Comparison of ENCODE assay signal across 11 cellular contexts in the genomic region with DNA sequence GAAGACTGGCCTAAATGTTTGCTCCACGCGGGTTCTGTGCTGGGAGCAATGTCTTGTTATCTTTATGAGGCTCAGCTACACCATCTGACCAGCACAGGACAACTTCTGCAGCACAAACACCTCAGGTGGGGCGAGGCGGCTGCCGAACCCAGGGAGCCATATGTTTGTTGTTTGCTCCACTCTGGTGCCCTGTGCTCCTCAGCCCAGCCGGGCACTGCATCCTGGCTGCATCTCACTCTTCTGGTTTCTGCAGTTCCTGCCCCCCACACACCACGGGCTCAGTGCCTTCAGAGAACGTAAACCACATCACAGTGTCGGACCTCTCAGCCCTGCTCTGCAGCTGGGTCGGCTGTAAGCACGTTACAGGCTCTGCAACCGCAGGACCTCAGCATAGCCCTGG. TPM values are rescaled to one million over a fixed set of nuclear protein-coding genes. Genes with fewer than 3 reads are reported as not detected.
DNase-seq lines count a peak whose midpoint lies in the region; ATAC-seq and TF ChIP-seq lines count a peak whose summit lies in the region.
"Had no signal": no experiment of that assay in that cellular context is flagged by ENCODE, and none has a peak within 500 bp of the region (broad histone marks: within the 10 kb centered on the region; RNA-seq: fewer than 3 reads in every experiment).

No MANE protein-coding gene starts in this region.

- H3K9me3 ChIP-seq in CD4-positive, alpha-beta memory T cell (ENCODE audit: control insufficient read depth in 1 of 2, low read length in 2 of 2) = no peaks in the 10 kb centered on the region
- no peaks in the 10 kb centered on the region for H3K9me3 ChIP-seq in naive thymus-derived CD4-positive, alpha-beta T cell (ENCODE audit: control insufficient read depth in 2 of 3, low read length in 3 of 3)
- no peaks in the 10 kb centered on the region for H3K9me3 ChIP-seq in tibial artery

- H3K27me3 ChIP-seq in CD4-positive, alpha-beta memory T cell (ENCODE audit: insufficient read depth, low read length) = no peaks in the 10 kb centered on the region
- H3K27me3 ChIP-seq in naive thymus-derived CD4-positive, alpha-beta T cell (ENCODE audit: control insufficient read depth in 2 of 2, insufficient read depth in 2 of 2, low read length in 2 of 2) = no peaks in the 10 kb centered on the region
- H3K27me3 ChIP-seq in tibial artery = no peaks in the 10 kb centered on the region

- peak in 3 of 5 donors; percentile 26 to 42 (median 31) for DNase-seq in CD4-positive, alpha-beta memory T cell
- peak; percentile 93 for DNase-seq in Jurkat, Clone E6-1 (ENCODE audit: low read depth, low spot score)
- DNase-seq in activated T-cell treated with anti-CD3 and anti-CD28 coated beads, Interleukin-2, amount 50 U/mL, for 4 hours = no peak
- peak in 2 of 9 donors; percentile 9 to 21 for DNase-seq in naive thymus-derived CD4-positive, alpha-beta T cell
- DNase-seq in tibial artery = no peak
- DNase-seq: NCI-H69, T1000 had no signal

- H3K27ac ChIP-seq in CD4-positive, alpha-beta memory T cell (ENCODE audit: low read depth, low read length) = no peak overlapping the region
- H3K27ac ChIP-seq in naive thymus-derived CD4-positive, alpha-beta T cell (ENCODE audit: low read depth, low read length) = no peak overlapping the region
- no peak overlapping the region for H3K27ac ChIP-seq in tibial artery
- H3K27ac ChIP-seq: RWPE1 had no signal

- POLR2A ChIA-PET in CD4-positive, alpha-beta memory T cell (lab: Charles Lee; ENCODE audit: partially characterized antibody) = interaction anchor here (0.8 to 1.8 kb wide), 8 partner anchors 18 to 158 kb away, joined by 3 to 7 read pairs (median 3); partner anchors contain the start of gene ST6GALNAC1
- POLR2A ChIA-PET in naive thymus-derived CD4-positive, alpha-beta T cell (lab: Charles Lee) = interaction anchor here (1.0 to 2.0 kb wide), 2 partner anchors 51 to 56 kb away, joined by 3 to 4 read pairs; no protein-coding TSS in a partner anchor

- H3K36me3 Mint-ChIP-seq in CD4-positive, alpha-beta memory T cell = no peaks in the 10 kb centered on the region
- H3K36me3 Mint-ChIP-seq in activated T-cell treated with anti-CD3 and anti-CD28 coated beads, Interleukin-2, amount 50 U/mL, for 4 hours (ENCODE audit: insufficient read depth) = no peaks in the 10 kb centered on the region
- H3K36me3 Mint-ChIP-seq in naive thymus-derived CD4-positive, alpha-beta T cell = peaks cover 0 to 2% (median 0%) of the 10 kb centered on the region in 5 donors

- no peaks in the 10 kb centered on the region for H3K9me3 Mint-ChIP-seq in CD4-positive, alpha-beta memory T cell
- no peaks in the 10 kb centered on the region for H3K9me3 Mint-ChIP-seq in activated T-cell treated with anti-CD3 and anti-CD28 coated beads, Interleukin-2, amount 50 U/mL, for 4 hours
- no peaks in the 10 kb centered on the region for H3K9me3 Mint-ChIP-seq in naive thymus-derived CD4-positive, alpha-beta T cell

- no peak overlapping the region for H3K27ac Mint-ChIP-seq in CD4-positive, alpha-beta memory T cell
- no peak overlapping the region for H3K27ac Mint-ChIP-seq in naive thymus-derived CD4-positive, alpha-beta T cell

- peak overlapping the region in 1 of 2 donors; percentile 17 for H3K4me3 ChIP-seq in CD4-positive, alpha-beta memory T cell (ENCODE audit: low read length in 2 of 2)
- peak overlapping the region; percentile 29 for H3K4me3 ChIP-seq in Jurkat, Clone E6-1 (ENCODE audit: low read length)
- H3K4me3 ChIP-seq in naive thymus-derived CD4-positive, alpha-beta T cell (ENCODE audit: low read length) = peak overlapping the region; percentile 24
- no peak overlapping the region for H3K4me3 ChIP-seq in tibial artery
- H3K4me3 ChIP-seq: K562 had no signal

- no peaks in the 10 kb centered on the region for H3K27me3 Mint-ChIP-seq in CD4-positive, alpha-beta memory T cell
- no peaks in the 10 kb centered on the region for H3K27me3 Mint-ChIP-seq in activated T-cell treated with anti-CD3 and anti-CD28 coated beads, Interleukin-2, amount 50 U/mL, for 4 hours (ENCODE audit: low read depth)
- H3K27me3 Mint-ChIP-seq in naive thymus-derived CD4-positive, alpha-beta T cell = peaks cover 0 to 6% (median 0%) of the 10 kb centered on the region in 5 donors

- peaks cover 49% of the 10 kb centered on the region for H3K4me1 ChIP-seq in CD4-positive, alpha-beta memory T cell (ENCODE audit: insufficient read depth, low read length)
- peaks cover 14 to 25% of the 10 kb centered on the region in 2 donors for H3K4me1 ChIP-seq in naive thymus-derived CD4-positive, alpha-beta T cell (ENCODE audit: control insufficient read depth in 2 of 2, insufficient read depth in 2 of 2, low read length in 2 of 2)
- peaks cover 0 to 23% (median 4%) of the 10 kb centered on the region in 4 donors for H3K4me1 ChIP-seq in tibial artery

- no peak for TF ChIP-seq CTCF in tibial artery (IDR thresholded peaks at IDR 0.05)

- CTCF ChIA-PET in CD4-positive, alpha-beta memory T cell (lab: Charles Lee; ENCODE audit: partially characterized antibody) = interaction anchor here (1.2 to 3.3 kb wide), 5 partner anchors 35 to 155 kb away, joined by 4 to 20 read pairs (median 10); partner anchors contain the start of gene ST6GALNAC1
- CTCF ChIA-PET in naive thymus-derived CD4-positive, alpha-beta T cell (lab: Charles Lee) = interaction anchor here (0.7 to 1.2 kb wide), 3 partner anchors 14 to 155 kb away, joined by 3 to 6 read pairs (median 3); no protein-coding TSS in a partner anchor

- intact Hi-C loops in CD4-positive, alpha-beta memory T cell (cut with micrococcal nuclease) = loop anchor here (10.0 kb wide), 1 partner anchor 224 kb away; the partner anchor contains the start of gene UBE2O
- intact Hi-C loops in naive thymus-derived CD4-positive, alpha-beta T cell (cut with micrococcal nuclease) = loop anchor here (10.0 kb wide), 2 partner anchors 224 to 534 kb away; partner anchors contain the start of genes FOXJ1 (in 1 of the 2) and UBE2O (in 1 of the 2)
- intact Hi-C loops in tibial artery (cut with DNase I; ENCODE audit: low total_unique reads) = no loop called here

- H3K4me1 Mint-ChIP-seq in CD4-positive, alpha-beta memory T cell = peaks cover 8 to 16% (median 14%) of the 10 kb centered on the region in 4 donors
- H3K4me1 Mint-ChIP-seq in activated T-cell treated with anti-CD3 and anti-CD28 coated beads, Interleukin-2, amount 50 U/mL, for 4 hours (ENCODE audit: low read depth) = peaks cover 18% of the 10 kb centered on the region
- peaks cover 3 to 12% (median 5%) of the 10 kb centered on the region in 7 donors for H3K4me1 Mint-ChIP-seq in naive thymus-derived CD4-positive, alpha-beta T cell

- H3K4me3 Mint-ChIP-seq in CD4-positive, alpha-beta memory T cell = no peak overlapping the region
- H3K4me3 Mint-ChIP-seq in activated T-cell treated with anti-CD3 and anti-CD28 coated beads, Interleukin-2, amount 50 U/mL, for 4 hours = no peak overlapping the region
- H3K4me3 Mint-ChIP-seq in naive thymus-derived CD4-positive, alpha-beta T cell = no peak overlapping the region

- no peaks in the 10 kb centered on the region for H3K36me3 ChIP-seq in CD4-positive, alpha-beta memory T cell (ENCODE audit: insufficient read depth, low read length)
- no peaks in the 10 kb centered on the region for H3K36me3 ChIP-seq in naive thymus-derived CD4-positive, alpha-beta T cell (ENCODE audit: control insufficient read depth in 2 of 3, insufficient read depth in 3 of 3, low read length in 3 of 3)
- peaks cover 32 to 64% (median 52%) of the 10 kb centered on the region in 3 donors for H3K36me3 ChIP-seq in tibial artery

- peak; percentile 58 to 59 for ATAC-seq in activated T-cell treated with anti-CD3 and anti-CD28 coated beads, Interleukin-2, amount 50 U/mL, for 4 hours
- ATAC-seq in naive thymus-derived CD4-positive, alpha-beta T cell = peak; percentile 75
- ATAC-seq in HG03108 (IDR thresholded peaks at IDR 0.05; ENCODE audit: unreplicated experiment) = no peak
- no peak for ATAC-seq in GM18868 (IDR thresholded peaks at IDR 0.05; ENCODE audit: unreplicated experiment)
- ATAC-seq: K562 had no signal

RNA-seq across cellular contexts. Expression of gene MXRA7, which starts 32.4 kb away (rescaled TPM):
- 1 to 10 TPM; 6.3 to 9.2 TPM for total RNA-seq in CD4-positive, alpha-beta memory T cell
- polyA plus RNA-seq in CD4-positive, alpha-beta memory T cell = 10 to 100 TPM in 1 of 2 donors, 1 to 10 TPM in 1; 5.3 to 15.0 TPM
- 26.3 TPM for polyA plus RNA-seq in Jurkat, Clone E6-1 (2012; ENCODE audit: insufficient read depth, insufficient read length)
- 1 to 10 TPM; 2.0 to 2.3 (median 2.0) TPM for total RNA-seq in activated T-cell treated with anti-CD3 and anti-CD28 coated beads, Interleukin-2, amount 50 U/mL, for 4 hours
- 1 to 10 TPM; 2.1 to 7.5 (median 2.8) TPM for total RNA-seq in naive thymus-derived CD4-positive, alpha-beta T cell
- 1 to 10 TPM; 1.8 to 2.7 TPM for polyA plus RNA-seq in naive thymus-derived CD4-positive, alpha-beta T cell

RNA-seq across cellular contexts. Expression of gene ST6GALNAC1, which starts 34.8 kb away (rescaled TPM):
- total RNA-seq in CD4-positive, alpha-beta memory T cell = 10 to 100 TPM; 12.7 to 14.6 TPM
- 10 to 100 TPM; 14.3 to 45.8 TPM for polyA plus RNA-seq in CD4-positive, alpha-beta memory T cell
- polyA plus RNA-seq in Jurkat, Clone E6-1 (2012; ENCODE audit: insufficient read depth, insufficient read length) = 1.2 TPM
- 1 to 10 TPM in 1 of 3 donors, under 1 TPM in 2; 0.57 to 1.1 (median 0.63) TPM for total RNA-seq in activated T-cell treated with anti-CD3 and anti-CD28 coated beads, Interleukin-2, amount 50 U/mL, for 4 hours
- 1 to 10 TPM; 1.4 to 5.8 (median 2.0) TPM for total RNA-seq in naive thymus-derived CD4-positive, alpha-beta T cell
- 10 to 100 TPM; 10.3 to 20.7 TPM for polyA plus RNA-seq in naive thymus-derived CD4-positive, alpha-beta T cell

RNA-seq across cellular contexts. Expression of gene JMJD6, which starts 48.1 kb away (rescaled TPM):
- total RNA-seq in CD4-positive, alpha-beta memory T cell = 10 to 100 TPM; 59.4 to 62.1 TPM
- 10 to 100 TPM; 22.1 to 40.7 TPM for polyA plus RNA-seq in CD4-positive, alpha-beta memory T cell
- 31.4 TPM for polyA plus RNA-seq in Jurkat, Clone E6-1 (2012; ENCODE audit: insufficient read depth, insufficient read length)
- 10 to 100 TPM; 67.3 to 73.2 (median 68.7) TPM for total RNA-seq in activated T-cell treated with anti-CD3 and anti-CD28 coated beads, Interleukin-2, amount 50 U/mL, for 4 hours
- total RNA-seq in naive thymus-derived CD4-positive, alpha-beta T cell = 100 to 1,000 TPM in 2 of 5 experiments, 10 to 100 TPM in 3; 39.9 to 132 (median 58.3) TPM
- 10 to 100 TPM; 18.5 to 44.3 TPM for polyA plus RNA-seq in naive thymus-derived CD4-positive, alpha-beta T cell

RNA-seq across cellular contexts. Expression of gene METTL23, which starts 48.3 kb away (rescaled TPM):
- total RNA-seq in CD4-positive, alpha-beta memory T cell = 10 to 100 TPM; 75.5 to 81.4 TPM
- 100 to 1,000 TPM; 134 to 156 TPM for polyA plus RNA-seq in CD4-positive, alpha-beta memory T cell
- 46.9 TPM for polyA plus RNA-seq in Jurkat, Clone E6-1 (2012; ENCODE audit: insufficient read depth, insufficient read length)
- total RNA-seq in activated T-cell treated with anti-CD3 and anti-CD28 coated beads, Interleukin-2, amount 50 U/mL, for 4 hours = 10 to 100 TPM; 31.4 to 34.4 (median 31.5) TPM
- total RNA-seq in naive thymus-derived CD4-positive, alpha-beta T cell = 10 to 100 TPM; 39.6 to 74.0 (median 44.2) TPM
- polyA plus RNA-seq in naive thymus-derived CD4-positive, alpha-beta T cell = 100 to 1,000 TPM; 147 to 152 TPM

RNA-seq across cellular contexts. Expression of gene SRSF2, which starts 58.8 kb away (rescaled TPM):
- 100 to 1,000 TPM; 327 to 330 TPM for total RNA-seq in CD4-positive, alpha-beta memory T cell
- 100 to 1,000 TPM in 1 of 2 donors, 10 to 100 TPM in 1; 67.6 to 111 TPM for polyA plus RNA-seq in CD4-positive, alpha-beta memory T cell
- polyA plus RNA-seq in Jurkat, Clone E6-1 (2012; ENCODE audit: insufficient read depth, insufficient read length) = 521 TPM
- total RNA-seq in activated T-cell treated with anti-CD3 and anti-CD28 coated beads, Interleukin-2, amount 50 U/mL, for 4 hours = 100 to 1,000 TPM; 845 to 927 (median 920) TPM
- 100 to 1,000 TPM; 327 to 363 (median 351) TPM for total RNA-seq in naive thymus-derived CD4-positive, alpha-beta T cell
- 100 to 1,000 TPM; 104 to 126 TPM for polyA plus RNA-seq in naive thymus-derived CD4-positive, alpha-beta T cell

Comparison
In these comparisons a context has a peak if more than half of its experiments do, and no peak if none do; other contexts are left out.
1. DNase-seq: peak in CD4-positive, alpha-beta memory T cell (3 of 5) and Jurkat, Clone E6-1 (single experiment); none in activated T-cell treated with anti-CD3 and anti-CD28 coated beads, Interleukin-2, amount 50 U/mL, for 4 hours (single experiment) and tibial artery (0 of 2).
2. H3K4me3 ChIP-seq: peak in Jurkat, Clone E6-1 (single experiment) and naive thymus-derived CD4-positive, alpha-beta T cell (single experiment); none in tibial artery (0 of 2).
3. ATAC-seq: peak in activated T-cell treated with anti-CD3 and anti-CD28 coated beads, Interleukin-2, amount 50 U/mL, for 4 hours (2 of 2) and naive thymus-derived CD4-positive, alpha-beta T cell (single experiment); none in HG03108 (single experiment) and GM18868 (single experiment).